ENCODE assay signal across 1 cellular context in the genomic region with DNA sequence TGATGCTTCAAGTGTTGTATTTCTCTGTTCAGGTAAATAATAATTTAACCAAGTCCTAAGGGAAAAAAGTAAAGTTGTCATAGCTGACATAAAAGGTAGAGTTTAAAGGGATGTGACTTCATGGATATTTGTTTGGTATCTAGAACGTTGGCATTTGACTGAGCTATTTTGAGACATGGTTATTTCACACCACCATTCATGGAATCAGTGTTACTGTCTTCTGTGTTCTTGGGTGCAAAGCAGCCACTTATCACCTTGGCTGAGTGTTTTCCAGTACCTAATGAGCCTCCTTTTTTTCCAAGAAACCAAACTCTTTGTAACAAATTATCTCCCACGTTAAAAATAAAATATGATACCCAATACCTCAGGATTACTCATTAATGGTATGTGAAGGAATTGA.
TF ChIP-seq lines count a peak whose summit lies in the region.

No MANE protein-coding gene starts in this region.

TF ChIP-seq in HepG2, 621 proteins besides CTCF, POLR2A, EP300 and RAD21:
- TF ChIP-seq AGO2 (optimal IDR thresholded peaks at IDR 0.05; ENCODE audit: low read depth, low read length), result peak; percentile 37
- no peak for TF ChIP-seq NR2C2 (CRISPR knock-in tag; IDR thresholded peaks at IDR 0.05; ENCODE audit: borderline replicate concordance)
